Comparison of ENCODE assay signal across 8 cellular contexts in the genomic region with DNA sequence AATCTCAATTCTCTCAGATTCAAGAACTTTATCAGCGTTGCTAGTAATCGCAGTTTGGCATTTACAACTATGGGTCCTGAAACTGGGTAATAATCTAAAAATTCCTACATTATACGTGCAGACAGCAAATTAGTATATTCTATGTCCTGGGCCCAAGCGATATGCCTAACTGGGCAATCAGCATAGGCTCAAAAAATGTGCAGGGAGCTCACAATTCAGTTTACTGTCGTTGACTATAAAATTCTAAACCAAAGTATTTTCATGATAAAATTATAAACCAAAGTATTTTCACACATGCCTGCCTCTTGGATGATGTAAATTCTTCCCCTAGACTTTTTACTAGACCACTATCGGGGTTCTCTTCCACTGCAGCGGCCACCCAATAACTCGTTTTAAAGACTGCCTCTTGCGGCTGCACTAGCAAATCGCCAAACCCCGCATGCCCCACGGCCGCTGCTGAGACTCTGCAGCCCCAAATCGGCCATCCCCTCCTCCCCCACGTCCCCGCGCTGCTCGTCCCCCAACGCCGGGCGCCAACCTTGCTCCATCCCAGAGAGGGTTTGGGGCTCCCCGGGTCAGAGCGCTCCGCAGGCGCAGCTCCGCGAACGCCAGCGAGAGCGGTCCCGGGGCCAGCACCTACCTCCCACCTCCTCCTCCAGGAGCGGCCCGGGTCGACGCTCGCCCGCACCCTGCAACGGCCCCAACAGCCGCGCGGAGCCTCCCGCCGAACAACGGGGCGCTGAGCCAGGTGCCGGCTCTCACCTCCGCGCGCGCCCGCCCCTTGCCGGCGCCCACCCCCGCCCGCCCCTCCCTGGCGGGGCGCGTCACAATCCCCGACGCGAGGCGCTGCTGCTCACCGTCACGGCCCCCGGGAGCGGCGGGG. TPM values are rescaled to one million over a fixed set of nuclear protein-coding genes. Genes with fewer than 3 reads are reported as not detected.
DNase-seq lines count a peak whose midpoint lies in the region; ATAC-seq and TF ChIP-seq lines count a peak whose summit lies in the region.

No MANE protein-coding gene starts in this region.

- no peak for TF ChIP-seq POLR2A in GM18505 (IDR thresholded peaks at IDR 0.05; ENCODE audit: borderline replicate concordance, extremely low read depth, insufficient read depth, insufficient read length)

- POLR2A ChIA-PET in activated CD4-positive, alpha-beta memory T cell treated with anti-CD3 and anti-CD28 coated beads, Interleukin-2, amount 10 ng/mL, durations not matched to agents 7 days and 5 days (lab: Charles Lee): interaction anchor here (0.6 to 6.7 kb wide), 7 partner anchors 11 to 545 kb away, joined by 3 to 53 read pairs (median 5); partner anchors contain the start of genes CTBS, GNG5, PRKACB and SPATA1

- peak; percentile 28 for TF ChIP-seq CTCF in fibroblast of villous mesenchyme (IDR thresholded peaks at IDR 0.05; ENCODE audit: insufficient read depth, low read depth, low read length)

- H3K36me3 Mint-ChIP-seq in activated CD4-positive, alpha-beta memory T cell treated with anti-CD3 and anti-CD28 coated beads, Interleukin-2, amount 10 ng/mL, durations not matched to agents 7 days and 5 days (ENCODE audit: low read depth): peaks cover 3% of the 10 kb centered on the region

- H2AFZ ChIP-seq in neuron (ENCODE audit: low read depth, low read length): peak overlapping the region; percentile 98

- H3K4me3 ChIP-seq in fibroblast of villous mesenchyme (ENCODE audit: low read depth, low read length): peak overlapping the region; percentile 78
- H3K4me3 ChIP-seq in neuron (ENCODE audit: low read length): peak overlapping the region; percentile 89

- H3K27me3 ChIP-seq in neuron (ENCODE audit: insufficient read depth, low read length): no peaks in the 10 kb centered on the region

- H3K9me3 Mint-ChIP-seq in activated CD4-positive, alpha-beta memory T cell treated with anti-CD3 and anti-CD28 coated beads, Interleukin-2, amount 10 ng/mL, durations not matched to agents 7 days and 5 days: no peaks in the 10 kb centered on the region

- DNase-seq in NOMO-1 (lab: John Stamatoyannopoulos, UW; ENCODE audit: unreplicated experiment in 2 of 2): peak; percentile 32 to 37
- no peak for DNase-seq in NOMO-1 treated with dmso at 0.1 percent for 144 hours (lab: John Stamatoyannopoulos, UW; ENCODE audit: unreplicated experiment)
- DNase-seq in NCI-H1092 (lab: John Stamatoyannopoulos, UW): peak; percentile 41
- no peak for DNase-seq in activated CD4-positive, alpha-beta memory T cell treated with anti-CD3 and anti-CD28 coated beads, Interleukin-2, amount 10 ng/mL, durations not matched to agents 7 days and 5 days
- DNase-seq in fibroblast of villous mesenchyme (ENCODE audit: low read depth): peak; percentile 48

- CTCF ChIA-PET in activated CD4-positive, alpha-beta memory T cell treated with anti-CD3 and anti-CD28 coated beads, Interleukin-2, amount 10 ng/mL, durations not matched to agents 7 days and 5 days (lab: Charles Lee): interaction anchor here (1.1 to 3.7 kb wide), 5 partner anchors 21 to 251 kb away, joined by 3 to 12 read pairs (median 3); partner anchors contain the start of gene SPATA1

- H3K4me3 Mint-ChIP-seq in activated CD4-positive, alpha-beta memory T cell treated with anti-CD3 and anti-CD28 coated beads, Interleukin-2, amount 10 ng/mL, durations not matched to agents 7 days and 5 days: peak overlapping the region; percentile 81

- no peaks in the 10 kb centered on the region for H3K9me3 ChIP-seq in neuron (ENCODE audit: low read length)

- peaks cover 20% of the 10 kb centered on the region for H3K4me1 ChIP-seq in neuron (ENCODE audit: insufficient read depth, low read length)

- peaks cover 58% of the 10 kb centered on the region for H3K4me1 Mint-ChIP-seq in activated CD4-positive, alpha-beta memory T cell treated with anti-CD3 and anti-CD28 coated beads, Interleukin-2, amount 10 ng/mL, durations not matched to agents 7 days and 5 days

- H3K27me3 Mint-ChIP-seq in activated CD4-positive, alpha-beta memory T cell treated with anti-CD3 and anti-CD28 coated beads, Interleukin-2, amount 10 ng/mL, durations not matched to agents 7 days and 5 days: no peaks in the 10 kb centered on the region

- H3K27ac Mint-ChIP-seq in activated CD4-positive, alpha-beta memory T cell treated with anti-CD3 and anti-CD28 coated beads, Interleukin-2, amount 10 ng/mL, durations not matched to agents 7 days and 5 days: peak overlapping the region; percentile 47

- ATAC-seq in GM21737 (IDR thresholded peaks at IDR 0.05; ENCODE audit: unreplicated experiment) (peak; percentile 18), GM18505 (IDR thresholded peaks at IDR 0.05; ENCODE audit: unreplicated experiment) (no peak)

- H3K36me3 ChIP-seq in neuron (ENCODE audit: insufficient read depth, low read length): no peaks in the 10 kb centered on the region

RNA-seq across cellular contexts. Expression of gene SSX2IP, which starts 0.5 kb away (rescaled TPM):
- 10 to 100 TPM; 16.8 to 18.8 TPM for total RNA-seq in activated CD4-positive, alpha-beta memory T cell treated with anti-CD3 and anti-CD28 coated beads, Interleukin-2, amount 10 ng/mL, durations not matched to agents 7 days and 5 days
- total RNA-seq in fibroblast of villous mesenchyme: 13.4 and 13.5 TPM in 2 replicates

Comparison
In these comparisons a context has a peak if more than half of its experiments do, and no peak if none do; other contexts are left out.
1. DNase-seq: peak in NOMO-1 (2 of 2), NCI-H1092 (single experiment) and fibroblast of villous mesenchyme (single experiment); none in NOMO-1 treated with dmso at 0.1 percent for 144 hours (single experiment) and activated CD4-positive, alpha-beta memory T cell treated with anti-CD3 and anti-CD28 coated beads, Interleukin-2, amount 10 ng/mL, durations not matched to agents 7 days and 5 days (single experiment).